1 cellular context compared by ENCODE assay signal in the genomic region with DNA sequence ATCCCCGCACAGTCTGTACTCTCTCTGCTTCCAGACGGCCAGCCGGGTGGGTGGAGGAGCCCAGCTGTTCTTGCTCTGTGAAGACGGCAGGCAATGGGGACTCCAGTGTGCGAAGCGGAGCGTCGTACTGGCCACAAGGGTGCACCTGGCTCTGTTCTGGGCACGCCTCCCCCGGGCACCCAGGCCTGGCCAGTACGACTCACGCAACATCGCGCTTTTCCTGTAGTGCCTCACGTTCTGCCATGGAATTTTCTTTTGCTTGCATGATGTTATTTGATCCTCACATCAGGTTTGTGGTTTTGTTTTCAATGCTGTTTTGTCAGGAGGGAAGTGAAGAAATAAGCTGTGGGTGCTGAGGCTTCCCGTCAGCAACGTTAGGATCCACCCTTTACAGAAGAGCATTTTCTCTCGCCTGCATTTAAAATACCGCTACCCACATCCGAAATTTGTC.
TF ChIP-seq lines count a peak whose summit lies in the region.

No MANE protein-coding gene starts in this region.

TF ChIP-seq in GM23338, 12 proteins besides CTCF, POLR2A, EP300 and RAD21 (continued from another document):
- no peak for TF ChIP-seq REST (IDR thresholded peaks at IDR 0.05; ENCODE audit: unreplicated experiment)
- no peak for TF ChIP-seq CREB1 (CRISPR knock-in tag; IDR thresholded peaks at IDR 0.05; ENCODE audit: low read depth)
- TF ChIP-seq, protein P1, sequence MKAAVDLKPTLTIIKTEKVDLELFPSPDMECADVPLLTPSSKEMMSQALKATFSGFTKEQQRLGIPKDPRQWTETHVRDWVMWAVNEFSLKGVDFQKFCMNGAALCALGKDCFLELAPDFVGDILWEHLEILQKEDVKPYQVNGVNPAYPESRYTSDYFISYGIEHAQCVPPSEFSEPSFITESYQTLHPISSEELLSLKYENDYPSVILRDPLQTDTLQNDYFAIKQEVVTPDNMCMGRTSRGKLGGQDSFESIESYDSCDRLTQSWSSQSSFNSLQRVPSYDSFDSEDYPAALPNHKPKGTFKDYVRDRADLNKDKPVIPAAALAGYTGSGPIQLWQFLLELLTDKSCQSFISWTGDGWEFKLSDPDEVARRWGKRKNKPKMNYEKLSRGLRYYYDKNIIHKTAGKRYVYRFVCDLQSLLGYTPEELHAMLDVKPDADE (IDR thresholded peaks at IDR 0.05), result no peak
- TF ChIP-seq EZH2phosphoT487 (IDR thresholded peaks at IDR 0.05; ENCODE audit: unreplicated experiment), result no peak
- no peak for TF ChIP-seq JUNB (IDR thresholded peaks at IDR 0.05; ENCODE audit: unreplicated experiment)
- no peak for TF ChIP-seq ZNF331 (CRISPR knock-in tag; IDR thresholded peaks at IDR 0.05; ENCODE audit: low read depth)
